ENCODE assay signal across 8 cellular contexts in genomic region chr17:68511254-68511670, GRCh38. TPM values are rescaled to one million over a fixed set of nuclear protein-coding genes. Genes with fewer than 3 reads are reported as not detected.
DNase-seq lines count a peak whose midpoint lies in the region; ATAC-seq lines count a peak whose summit lies in the region.

No MANE protein-coding gene starts in this region.

- H3K9me3 ChIP-seq in iPS DF 6.9 (ENCODE audit: control insufficient read depth, insufficient read depth, low read length), result no peaks in the 10 kb centered on the region

- no peak for DNase-seq in activated T-cell treated with anti-CD3 and anti-CD28 coated beads, Interleukin-2, amount 50 U/mL, for 72 hours
- DNase-seq in activated T-cell treated with anti-CD3 and anti-CD28 coated beads, Interleukin-2, amount 50 U/mL, for 1 hour, result no peak
- DNase-seq in activated CD4-positive, alpha-beta memory T cell treated with anti-CD3 and anti-CD28 coated beads for 36 hours, result no peak
- DNase-seq in iPS DF 6.9 (ENCODE audit: low read depth, low spot score) (no peak), OCI-M2 (lab: John Stamatoyannopoulos, UW; ENCODE audit: unreplicated experiment) (no peak), AG08395 (ENCODE audit: low spot score) (no peak)
- no peak for DNase-seq in stimulated activated effector memory CD8-positive, alpha-beta T cell treated with anti-CD3 and anti-CD28 coated beads, Interleukin-12 subunit alpha, Interleukin-12 subunit beta, amount 100 ng/mL, for 72 hours (ENCODE audit: low spot score in 2 of 2)
- no peak for DNase-seq in activated effector memory CD4-positive, alpha-beta T cell treated with anti-CD3 and anti-CD28 coated beads, Interleukin-2, amount 50 U/mL, for 16 hours

- H3K27me3 Mint-ChIP-seq in activated T-cell treated with anti-CD3 and anti-CD28 coated beads, Interleukin-2, amount 50 U/mL, for 72 hours (ENCODE audit: low read depth), result no peaks in the 10 kb centered on the region
- H3K27me3 Mint-ChIP-seq in activated CD4-positive, alpha-beta memory T cell treated with anti-CD3 and anti-CD28 coated beads for 36 hours, result no peaks in the 10 kb centered on the region

- H3K27me3 ChIP-seq in iPS DF 6.9 (ENCODE audit: control insufficient read depth, insufficient read depth, low read length), result no peaks in the 10 kb centered on the region

- no peak for ATAC-seq in activated T-cell treated with anti-CD3 and anti-CD28 coated beads, Interleukin-2, amount 50 U/mL, for 72 hours (replicated peaks in 1 of 2)
- no peak for ATAC-seq in stimulated activated effector memory CD8-positive, alpha-beta T cell treated with anti-CD3 and anti-CD28 coated beads, Interleukin-12 subunit alpha, Interleukin-12 subunit beta, amount 100 ng/mL, for 72 hours

- H3K4me1 Mint-ChIP-seq in activated T-cell treated with anti-CD3 and anti-CD28 coated beads, Interleukin-2, amount 50 U/mL, for 72 hours (ENCODE audit: low read depth), result peaks cover 50% of the 10 kb centered on the region
- peaks cover 47% of the 10 kb centered on the region for H3K4me1 Mint-ChIP-seq in activated CD4-positive, alpha-beta memory T cell treated with anti-CD3 and anti-CD28 coated beads for 36 hours (ENCODE audit: low read depth)
- H3K4me1 Mint-ChIP-seq in stimulated activated effector memory CD8-positive, alpha-beta T cell treated with anti-CD3 and anti-CD28 coated beads, Interleukin-12 subunit alpha, Interleukin-12 subunit beta, amount 100 ng/mL, for 72 hours, result peaks cover 52% of the 10 kb centered on the region

- peak overlapping the region; percentile 22 for H3K27ac Mint-ChIP-seq in activated T-cell treated with anti-CD3 and anti-CD28 coated beads, Interleukin-2, amount 50 U/mL, for 72 hours
- H3K27ac Mint-ChIP-seq in activated CD4-positive, alpha-beta memory T cell treated with anti-CD3 and anti-CD28 coated beads for 36 hours, result peak overlapping the region; percentile 47
- H3K27ac Mint-ChIP-seq in stimulated activated effector memory CD8-positive, alpha-beta T cell treated with anti-CD3 and anti-CD28 coated beads, Interleukin-12 subunit alpha, Interleukin-12 subunit beta, amount 100 ng/mL, for 72 hours, result peak overlapping the region; percentile 98

- WGBS in iPS DF 6.9 (ENCODE audit: insufficient coverage, insufficient read length), result no CpG with 5 or more reads among the region's 10 CpGs

- CTCF ChIA-PET in activated CD4-positive, alpha-beta memory T cell treated with anti-CD3 and anti-CD28 coated beads for 36 hours (lab: Charles Lee), result interaction anchor here (0.9 to 1.4 kb wide), 2 partner anchors 14 to 269 kb away, joined by 3 to 4 read pairs; no protein-coding TSS in a partner anchor

- H3K4me3 ChIP-seq in iPS DF 6.9 (ENCODE audit: low read length), result peak overlapping the region; percentile 74; the same call in 1 of the 2 replicates

- intact Hi-C loops in activated CD4-positive, alpha-beta memory T cell treated with anti-CD3 and anti-CD28 coated beads for 36 hours (cut with micrococcal nuclease), result loop anchor here (5.0 kb wide), 2 partner anchors 264 to 816 kb away; partner anchors contain the start of genes ABCA5 and AMZ2

- H3K27ac ChIP-seq in iPS DF 6.9 (ENCODE audit: low read length), result no peak overlapping the region

- no peaks in the 10 kb centered on the region for H3K4me1 ChIP-seq in iPS DF 6.9 (ENCODE audit: control insufficient read depth, insufficient read depth, low read length)

- H3K4me3 Mint-ChIP-seq in activated T-cell treated with anti-CD3 and anti-CD28 coated beads, Interleukin-2, amount 50 U/mL, for 72 hours, result peak overlapping the region; percentile 91 to 97
- H3K4me3 Mint-ChIP-seq in activated CD4-positive, alpha-beta memory T cell treated with anti-CD3 and anti-CD28 coated beads for 36 hours, result peak overlapping the region; percentile 70
- H3K4me3 Mint-ChIP-seq in stimulated activated effector memory CD8-positive, alpha-beta T cell treated with anti-CD3 and anti-CD28 coated beads, Interleukin-12 subunit alpha, Interleukin-12 subunit beta, amount 100 ng/mL, for 72 hours, result peak overlapping the region; percentile 97

- POLR2A ChIA-PET in activated CD4-positive, alpha-beta memory T cell treated with anti-CD3 and anti-CD28 coated beads for 36 hours (lab: Charles Lee), result interaction anchor here (0.6 to 1.6 kb wide), 4 partner anchors 10 to 220 kb away, joined by 3 to 4 read pairs (median 3); partner anchors contain the start of gene SLC16A6

- no peaks in the 10 kb centered on the region for H3K9me3 Mint-ChIP-seq in activated T-cell treated with anti-CD3 and anti-CD28 coated beads, Interleukin-2, amount 50 U/mL, for 72 hours
- no peaks in the 10 kb centered on the region for H3K9me3 Mint-ChIP-seq in activated CD4-positive, alpha-beta memory T cell treated with anti-CD3 and anti-CD28 coated beads for 36 hours
- H3K9me3 Mint-ChIP-seq in stimulated activated effector memory CD8-positive, alpha-beta T cell treated with anti-CD3 and anti-CD28 coated beads, Interleukin-12 subunit alpha, Interleukin-12 subunit beta, amount 100 ng/mL, for 72 hours, result no peaks in the 10 kb centered on the region

- H3K36me3 Mint-ChIP-seq in activated T-cell treated with anti-CD3 and anti-CD28 coated beads, Interleukin-2, amount 50 U/mL, for 72 hours (ENCODE audit: insufficient read depth in 2 of 2), result peaks cover 14 to 22% of the 10 kb centered on the region in 2 donors
- H3K36me3 Mint-ChIP-seq in activated CD4-positive, alpha-beta memory T cell treated with anti-CD3 and anti-CD28 coated beads for 36 hours, result peaks cover 21% of the 10 kb centered on the region
- H3K36me3 Mint-ChIP-seq in stimulated activated effector memory CD8-positive, alpha-beta T cell treated with anti-CD3 and anti-CD28 coated beads, Interleukin-12 subunit alpha, Interleukin-12 subunit beta, amount 100 ng/mL, for 72 hours, result peaks cover 35% of the 10 kb centered on the region

- H3K36me3 ChIP-seq in iPS DF 6.9 (ENCODE audit: control insufficient read depth, insufficient read depth, low read length), result no peaks in the 10 kb centered on the region

RNA-seq across cellular contexts. Expression of gene PRKAR1A, which starts 1.0 kb away (rescaled TPM):
- 100 to 1,000 TPM; 245 to 252 TPM for total RNA-seq in activated T-cell treated with anti-CD3 and anti-CD28 coated beads, Interleukin-2, amount 50 U/mL, for 72 hours
- total RNA-seq in activated CD4-positive, alpha-beta memory T cell treated with anti-CD3 and anti-CD28 coated beads for 36 hours, result 100 to 1,000 TPM; 221 to 229 TPM

RNA-seq across cellular contexts. Expression of gene WIPI1, which starts 54.0 kb away (rescaled TPM):
- total RNA-seq in activated T-cell treated with anti-CD3 and anti-CD28 coated beads, Interleukin-2, amount 50 U/mL, for 72 hours, result 10 to 100 TPM; 61.0 to 85.8 TPM
- 10 to 100 TPM; 27.3 to 27.5 TPM for total RNA-seq in activated CD4-positive, alpha-beta memory T cell treated with anti-CD3 and anti-CD28 coated beads for 36 hours

Comparison
In these comparisons a context has a peak if more than half of its experiments do, and no peak if none do; other contexts are left out.
1. H3K27ac Mint-ChIP-seq: peak in every context shown above with its lines; median percentile 98 in stimulated activated effector memory CD8-positive, alpha-beta T cell treated with anti-CD3 and anti-CD28 coated beads, Interleukin-12 subunit alpha, Interleukin-12 subunit beta, amount 100 ng/mL, for 72 hours; 47 in activated CD4-positive, alpha-beta memory T cell treated with anti-CD3 and anti-CD28 coated beads for 36 hours; 22 in activated T-cell treated with anti-CD3 and anti-CD28 coated beads, Interleukin-2, amount 50 U/mL, for 72 hours.